In genomic region chr4:130705023-130705422, GRCh38 we compare ENCODE assay signal across 20 cellular contexts.
A peak's percentile ranks its signal among the peaks of the same experiment; 100 is the strongest.
DNase-seq lines count a peak whose midpoint lies in the region; TF ChIP-seq lines count a peak whose summit lies in the region.
"Had no signal": no experiment of that assay in that cellular context is flagged by ENCODE, and none has a peak within 500 bp of the region (broad histone marks: within the 10 kb centered on the region; RNA-seq: fewer than 3 reads in every experiment).

No MANE protein-coding gene starts in this region.

- H3K27ac ChIP-seq in breast epithelium, result no peak overlapping the region
- no peak overlapping the region for H3K27ac ChIP-seq in OCI-LY3 (ENCODE audit: low read length)
- H3K27ac ChIP-seq: SK-N-MC had no signal

- H3K27ac Mint-ChIP-seq in MCF 10A (ENCODE audit: low read depth, unreplicated experiment) (no peak overlapping the region), chondrocyte (ENCODE audit: unreplicated experiment) (no peak overlapping the region)
- H3K27ac Mint-ChIP-seq: CD14-positive monocyte; T-helper 1 cell treated with Interleukin-12 subunit alpha and Interleukin-12 subunit beta and Interleukin-4 antibody, amounts not matched to agents 30 μg/mL and 1 μg/mL, for 36 hours had no signal

- CTCF ChIA-PET in MCF 10A (lab: Yijun Ruan, JAX), result interaction anchor here (0.6 to 2.3 kb wide), 10 partner anchors 9 to 502 kb away, joined by 3 to 12 read pairs (median 4); no protein-coding TSS in a partner anchor

- H3K4me3 ChIP-seq in breast epithelium (no peak overlapping the region), OCI-LY3 (ENCODE audit: low read length) (no peak overlapping the region)
- H3K4me3 ChIP-seq: K562, SK-N-MC had no signal

- TF ChIP-seq CTCF in MCF 10A (IDR thresholded peaks at IDR 0.05; ENCODE audit: unreplicated experiment) (peak; percentile 31), breast epithelium (IDR thresholded peaks at IDR 0.05) (no peak), OCI-LY3 (IDR thresholded peaks at IDR 0.05; ENCODE audit: low read depth, low read length) (peak; percentile 32), chondrocyte (IDR thresholded peaks at IDR 0.05) (peak; percentile 30), GM13976 (IDR thresholded peaks at IDR 0.05; ENCODE audit: borderline replicate concordance, control extremely low read depth, extremely low read depth, insufficient read depth, missing control alignments) (no peak)

- intact Hi-C loops in MCF 10A (cut with micrococcal nuclease) (loop anchor here (2.0 kb wide), 1 partner anchor 104 kb away; no protein-coding TSS in a partner anchor), breast epithelium (cut with DNase I; ENCODE audit: low total_unique reads) (no loop called here)

- H4K20me1 ChIP-seq in OCI-LY3 (ENCODE audit: insufficient read depth, low read length), result no peaks in the 10 kb centered on the region

- H3K9ac ChIP-seq in OCI-LY3 (ENCODE audit: low read length), result no peak overlapping the region

- H3K79me2 ChIP-seq in OCI-LY3 (ENCODE audit: low read length), result no peaks in the 10 kb centered on the region

- no peaks in the 10 kb centered on the region for H3K36me3 ChIP-seq in breast epithelium
- no peaks in the 10 kb centered on the region for H3K36me3 ChIP-seq in OCI-LY3 (replicated peaks; ENCODE audit: low read depth, low read length)

- POLR2A ChIA-PET in MCF 10A (lab: Yijun Ruan, JAX), result no interaction called here

- DNase-seq in MCF 10A (ENCODE audit: unreplicated experiment), result peak; percentile 4
- DNase-seq in breast epithelium (ENCODE audit: low spot score in 2 of 2), result no peak
- no peak for DNase-seq in chondrocyte (ENCODE audit: low spot score)
- DNase-seq in NCI-H748 (lab: John Stamatoyannopoulos, UW; ENCODE audit: unreplicated experiment), result no peak
- DNase-seq in HUDEP-2 (lab: John Stamatoyannopoulos, UW; ENCODE audit: unreplicated experiment in 76 of 76), result no peak
- no peak for DNase-seq in GM13976 (ENCODE audit: low spot score)
- DNase-seq in NCI-H2196 treated with DMSO at 0.1 percent for 48 hours (lab: John Stamatoyannopoulos, UW; ENCODE audit: unreplicated experiment), result no peak
- DNase-seq: COR-L47, DMS79, GF-D8, GOT3, NCI-H1092 treated with DMSO at 0.1 percent for 48 hours, NCI-H187 treated with DMSO at 0.1 percent for 48 hours, NCI-H2171, NCI-H510A had no signal

- no TSS peak for BruUV-seq in MCF 10A (replicated peaks; lab: Mats Ljungman, UMichigan)

- no peak for TF ChIP-seq POLR2A in breast epithelium (IDR thresholded peaks at IDR 0.05)

- H3K4me1 Mint-ChIP-seq in MCF 10A (ENCODE audit: insufficient read depth, unreplicated experiment), result peaks cover 9% of the 10 kb centered on the region
- no peaks in the 10 kb centered on the region for H3K4me1 Mint-ChIP-seq in chondrocyte (ENCODE audit: low read depth)
- H3K4me1 Mint-ChIP-seq: CD14-positive monocyte had no signal

- H3K4me1 ChIP-seq in breast epithelium, result no peaks in the 10 kb centered on the region
- H3K4me1 ChIP-seq in OCI-LY3 (ENCODE audit: low read length), result peaks cover 8% of the 10 kb centered on the region

- H3K4me2 ChIP-seq in OCI-LY3 (ENCODE audit: low read length), result peak overlapping the region; percentile 15; the same call in 1 of the 2 replicates

- H3K9me3 Mint-ChIP-seq in MCF 10A (ENCODE audit: unreplicated experiment), result no peaks in the 10 kb centered on the region
- peaks cover 2% of the 10 kb centered on the region for H3K9me3 Mint-ChIP-seq in chondrocyte (ENCODE audit: low read depth)
- H3K9me3 Mint-ChIP-seq: T-helper 1 cell treated with Interleukin-12 subunit alpha and Interleukin-12 subunit beta and Interleukin-4 antibody, amounts not matched to agents 30 μg/mL and 1 μg/mL, for 36 hours had no signal

- no peaks in the 10 kb centered on the region for H3K9me3 ChIP-seq in breast epithelium
- H3K9me3 ChIP-seq in OCI-LY3 (ENCODE audit: insufficient read depth, low read length), result no peaks in the 10 kb centered on the region

- no peaks in the 10 kb centered on the region for H3K27me3 Mint-ChIP-seq in MCF 10A (ENCODE audit: insufficient read depth, unreplicated experiment)
- H3K27me3 Mint-ChIP-seq in chondrocyte (ENCODE audit: low read depth), result no peaks in the 10 kb centered on the region

- in situ Hi-C loops in GM13976 (cut with MboI; ENCODE audit: low sequenced_read_pairs, unreplicated experiment), result no loop called here

- H3K36me3 Mint-ChIP-seq in MCF 10A (ENCODE audit: insufficient read depth, unreplicated experiment) (no peaks in the 10 kb centered on the region), chondrocyte (ENCODE audit: low read depth) (no peaks in the 10 kb centered on the region)
- H3K36me3 Mint-ChIP-seq: CD14-positive monocyte had no signal

- no peak overlapping the region for H2AFZ ChIP-seq in OCI-LY3 (ENCODE audit: low read depth, low read length)

- H3K4me3 Mint-ChIP-seq in MCF 10A (ENCODE audit: unreplicated experiment) (no peak overlapping the region), chondrocyte (ENCODE audit: unreplicated experiment) (no peak overlapping the region)
- H3K4me3 Mint-ChIP-seq: CD14-positive monocyte; T-helper 1 cell treated with Interleukin-12 subunit alpha and Interleukin-12 subunit beta and Interleukin-4 antibody, amounts not matched to agents 30 μg/mL and 1 μg/mL, for 36 hours had no signal

- H3K27me3 ChIP-seq in breast epithelium, result no peaks in the 10 kb centered on the region
- H3K27me3 ChIP-seq in OCI-LY3 (ENCODE audit: low read depth, low read length), result no peaks in the 10 kb centered on the region

Comparison
In these comparisons a context has a peak if more than half of its experiments do, and no peak if none do; other contexts are left out.
1. CTCF ChIP-seq: peak in MCF 10A (single experiment), OCI-LY3 (single experiment) and chondrocyte (single experiment); none in breast epithelium (0 of 3) and GM13976 (single experiment).